Comparison of ENCODE assay signal across 20 cellular contexts in the genomic region with DNA sequence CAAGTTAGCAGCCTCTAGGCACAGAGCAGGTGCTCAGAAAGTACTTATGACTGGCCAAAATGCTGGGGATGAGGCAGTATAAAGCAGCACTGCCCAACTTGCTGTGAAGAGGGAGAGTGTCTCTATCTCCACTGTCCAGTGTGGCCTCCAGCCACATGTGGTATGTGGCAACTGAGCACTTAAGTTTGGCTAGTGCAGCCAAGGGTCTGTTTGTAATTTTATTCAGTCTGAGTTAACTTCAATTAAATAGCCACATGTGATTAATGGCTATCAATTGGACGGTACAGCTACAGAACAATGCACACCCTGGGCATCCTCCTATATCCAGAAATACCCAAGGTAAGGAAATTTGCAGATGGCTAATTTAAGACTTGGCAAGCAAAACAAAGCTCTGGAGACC. TPM values are rescaled to one million over a fixed set of nuclear protein-coding genes. Genes with fewer than 3 reads are reported as not detected.
A peak's percentile ranks its signal among the peaks of the same experiment; 100 is the strongest.
DNase-seq lines count a peak whose midpoint lies in the region; ATAC-seq, FAIRE-seq and TF ChIP-seq lines count a peak whose summit lies in the region.
"Had no signal": no experiment of that assay in that cellular context is flagged by ENCODE, and none has a peak within 500 bp of the region (broad histone marks: within the 10 kb centered on the region; RNA-seq: fewer than 3 reads in every experiment).

No MANE protein-coding gene starts in this region.

- no peak overlapping the region for H3K27ac ChIP-seq in K562 (ENCODE audit: extremely low read depth, low read depth, low read length)
- H3K27ac ChIP-seq in endodermal cell (ENCODE audit: low read depth, low read length) = no peak overlapping the region
- H3K27ac ChIP-seq in brain microvascular endothelial cell = no peak overlapping the region
- H3K27ac ChIP-seq: BLaER1, C4-2B had no signal

- no peak overlapping the region for H3K27ac Mint-ChIP-seq in endodermal cell
- H3K27ac Mint-ChIP-seq in glutamatergic neuron (ENCODE audit: unreplicated experiment) = no peak overlapping the region
- H3K27ac Mint-ChIP-seq: B cell; CD8-positive, alpha-beta T cell had no signal

- no TSS peak for BruUV-seq in K562 (replicated peaks; lab: Mats Ljungman, UMichigan)

- no peak for TF ChIP-seq EP300 in K562 (IDR thresholded peaks at IDR 0.05; ENCODE audit: low read length)

- H3K9me3 ChIP-seq in K562 (replicated peaks; ENCODE audit: control insufficient read depth, insufficient read depth, low read depth, low read length) = no peaks in the 10 kb centered on the region
- no peaks in the 10 kb centered on the region for H3K9me3 ChIP-seq in endodermal cell (ENCODE audit: control insufficient read depth, low read length)
- H3K9me3 ChIP-seq: Caco-2 had no signal

- no peak overlapping the region for H3K4me3 ChIP-seq in K562
- peak overlapping the region; percentile 21 for H3K4me3 ChIP-seq in endodermal cell (ENCODE audit: low read length)
- no peak overlapping the region for H3K4me3 ChIP-seq in brain microvascular endothelial cell (ENCODE audit: low read depth, low read length)
- H3K4me3 ChIP-seq: BLaER1 had no signal

- H3K36me3 ChIP-seq in K562 (ENCODE audit: control insufficient read depth, insufficient read depth, low read length) (peaks cover 8% of the 10 kb centered on the region; the same call in 1 of the 3 replicates), endodermal cell (ENCODE audit: control insufficient read depth, insufficient read depth, low read length) (peaks cover 57% of the 10 kb centered on the region), brain microvascular endothelial cell (replicated peaks) (no peaks in the 10 kb centered on the region)
- H3K36me3 ChIP-seq: BLaER1 had no signal

- TF ChIP-seq RAD21 in K562 (CRISPR knock-in tag; conservative IDR thresholded peaks at IDR 0.05 in 1 of 2, IDR thresholded peaks at IDR 0.05 in 1 of 2) = no peak

- ATAC-seq in K562 (no peak), HG02938 (IDR thresholded peaks at IDR 0.05; ENCODE audit: unreplicated experiment) (no peak)
- ATAC-seq: CD8-positive, alpha-beta T cell had no signal

- no peak for TF ChIP-seq CTCF in K562 (IDR thresholded peaks at IDR 0.05 in 2 of 3, conservative IDR thresholded peaks at IDR 0.05 in 1 of 3; ENCODE audit: insufficient read depth in 2 of 3, low read depth in 1 of 3, low read length in 3 of 3)
- TF ChIP-seq CTCF in endodermal cell (conservative IDR thresholded peaks at IDR 0.05) = no peak
- TF ChIP-seq CTCF in glutamatergic neuron (IDR thresholded peaks at IDR 0.05; ENCODE audit: partially characterized antibody, unreplicated experiment) = no peak
- no peak for TF ChIP-seq CTCF in brain microvascular endothelial cell (IDR thresholded peaks at IDR 0.05; ENCODE audit: low read depth, low read length, missing control alignments)

- no peaks in the 10 kb centered on the region for H3K9me1 ChIP-seq in K562 (ENCODE audit: control insufficient read depth, insufficient read depth, low read length)

- no peak for TF ChIP-seq POLR2A in K562 (conservative IDR thresholded peaks at IDR 0.05)

- H3K27me3 Mint-ChIP-seq in endodermal cell (ENCODE audit: insufficient read depth) (no peaks in the 10 kb centered on the region), glutamatergic neuron (ENCODE audit: unreplicated experiment) (peaks cover 13% of the 10 kb centered on the region)
- H3K27me3 Mint-ChIP-seq: CD4-positive, CD25-positive, alpha-beta regulatory T cell had no signal

- peaks cover 40% of the 10 kb centered on the region for H3K36me3 Mint-ChIP-seq in endodermal cell (ENCODE audit: low read depth)
- H3K36me3 Mint-ChIP-seq in glutamatergic neuron (ENCODE audit: unreplicated experiment) = peaks cover 14% of the 10 kb centered on the region
- H3K36me3 Mint-ChIP-seq: CD8-positive, alpha-beta T cell had no signal

- CTCF ChIA-PET in K562 (lab: Yijun Ruan, JAX; ENCODE audit: low intra/inter-chr PET ratio) = no interaction called here

- H3K27me3 ChIP-seq in K562 (ENCODE audit: control insufficient read depth in 2 of 2, insufficient read depth in 2 of 2, low read length in 2 of 2) (no peaks in the 10 kb centered on the region), endodermal cell (ENCODE audit: control insufficient read depth, insufficient read depth, low read length, poor library complexity, severe bottlenecking) (no peaks in the 10 kb centered on the region), brain microvascular endothelial cell (replicated peaks) (no peaks in the 10 kb centered on the region)
- H3K27me3 ChIP-seq: BLaER1 had no signal

- H4K20me1 ChIP-seq in K562 (replicated peaks; ENCODE audit: control insufficient read depth, insufficient read depth, low read length) = no peaks in the 10 kb centered on the region
- H4K20me1 ChIP-seq: BLaER1 had no signal

- peaks cover 84% of the 10 kb centered on the region for H3K79me2 ChIP-seq in K562 (ENCODE audit: control insufficient read depth, insufficient read depth, low read length)

- H3K4me1 ChIP-seq in K562 (replicated peaks in 1 of 2; ENCODE audit: control insufficient read depth in 2 of 2, insufficient read depth in 2 of 2, low read length in 2 of 2) = peaks cover 0 to 4% of the 10 kb centered on the region in 2 experiments; a peak in 2 of 5 replicates
- H3K4me1 ChIP-seq in endodermal cell (ENCODE audit: control insufficient read depth, insufficient read depth, low read length) = peaks cover 19% of the 10 kb centered on the region
- H3K4me1 ChIP-seq: BLaER1, Caco-2 had no signal

- no peak overlapping the region for H3K4me2 ChIP-seq in K562 (ENCODE audit: insufficient read depth, low read length)
- H3K4me2 ChIP-seq: BLaER1 had no signal

- peaks cover 3% of the 10 kb centered on the region for H3K9me3 Mint-ChIP-seq in endodermal cell
- peaks cover 10% of the 10 kb centered on the region for H3K9me3 Mint-ChIP-seq in glutamatergic neuron (ENCODE audit: unreplicated experiment)
- H3K9me3 Mint-ChIP-seq: CD8-positive, alpha-beta T cell had no signal

- H3K4me1 Mint-ChIP-seq in endodermal cell (peaks cover 67% of the 10 kb centered on the region), glutamatergic neuron (ENCODE audit: low read depth, unreplicated experiment) (peaks cover 21% of the 10 kb centered on the region)
- H3K4me1 Mint-ChIP-seq: B cell; CD4-positive, CD25-positive, alpha-beta regulatory T cell had no signal

- H3K9ac ChIP-seq in K562 (ENCODE audit: insufficient read depth in 1 of 2, low read depth in 2 of 2, low read length in 2 of 2) (no peak overlapping the region), endodermal cell (ENCODE audit: extremely low read depth, low read length, poor library complexity, severe bottlenecking) (no peak overlapping the region)
- H3K9ac ChIP-seq: BLaER1 had no signal

- no peak overlapping the region for H2AFZ ChIP-seq in K562 (ENCODE audit: low read depth, low read length)

- peak; percentile 37 for FAIRE-seq in K562 (lab: Jason Lieb, UNC)
- FAIRE-seq: G401.6, GM12892 had no signal

- intact Hi-C loops in K562 (cut with micrococcal nuclease) = no loop called here

- H3K4me3 Mint-ChIP-seq in endodermal cell (no peak overlapping the region), glutamatergic neuron (ENCODE audit: unreplicated experiment) (peak overlapping the region; percentile 3)
- H3K4me3 Mint-ChIP-seq: B cell; CD4-positive, CD25-positive, alpha-beta regulatory T cell; CD8-positive, alpha-beta T cell had no signal

- WGBS in K562 (ENCODE audit: insufficient coverage, low coverage, missing lambda C conversion rate) = 67% methylated on average over 1 of the region's 1 CpG
- WGBS in endodermal cell (ENCODE audit: insufficient coverage in 1 of 2, insufficient read length in 1 of 2), 2 experiments = 85% methylated on average over 1 of the region's 1 CpG; no CpG with 5 or more reads in 1 of the 2 experiments

- DNase-seq in K562 (ENCODE audit: extremely low read depth in 1 of 4, low spot score in 3 of 4) = no peak
- DNase-seq in endodermal cell = peak; percentile 34
- DNase-seq in glutamatergic neuron = no peak
- no peak for DNase-seq in brain microvascular endothelial cell
- DNase-seq in activated CD4-positive, alpha-beta T cell treated with anti-CD3 and anti-CD28 coated beads for 4 hours = no peak
- DNase-seq: Caco-2; CD4-positive, CD25-positive, alpha-beta regulatory T cell; CD8-positive, alpha-beta T cell; DMS153; DND-41; GOT3; H7; HCEC 1CT had no signal

- in situ Hi-C loops in K562 (cut with MboI) (no loop called here), brain microvascular endothelial cell (cut with HindIII; ENCODE audit: low pct_ligation_motif_present, low sequenced_read_pairs) (no loop called here)

- POLR2A ChIA-PET in K562 (lab: Yijun Ruan, JAX) = interaction anchor here (0.6 to 1.7 kb wide), 5 partner anchors 13 to 837 kb away, joined by 3 to 7 read pairs (median 4); no protein-coding TSS in a partner anchor

TF ChIP-seq in K562, 482 proteins besides CTCF, POLR2A, EP300 and RAD21:
- TF ChIP-seq, protein P1, sequence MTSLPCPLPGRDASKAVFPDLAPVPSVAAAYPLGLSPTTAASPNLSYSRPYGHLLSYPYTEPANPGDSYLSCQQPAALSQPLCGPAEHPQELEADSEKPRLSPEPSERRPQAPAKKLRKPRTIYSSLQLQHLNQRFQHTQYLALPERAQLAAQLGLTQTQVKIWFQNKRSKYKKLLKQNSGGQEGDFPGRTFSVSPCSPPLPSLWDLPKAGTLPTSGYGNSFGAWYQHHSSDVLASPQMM (CRISPR knock-in tag; IDR thresholded peaks at IDR 0.05) = no peak
- peak; percentile 16; the same call in 1 of the 2 replicates for TF ChIP-seq MAFF (IDR thresholded peaks at IDR 0.05; ENCODE audit: low read length)
- peak; percentile 27; the same call in 1 of the 2 replicates for TF ChIP-seq C11orf30 (IDR thresholded peaks at IDR 0.05; ENCODE audit: low read depth)

RNA-seq across cellular contexts. Expression of a gene that starts 26.9 kb away (rescaled TPM):
- total RNA-seq in K562 (2011; cell fraction: chromatin; rRNA removed; ENCODE audit: low replicate concordance) = 55.8 and 56.6 TPM in 2 replicates
- 56.9 and 60.5 TPM in 2 replicates for total RNA-seq in K562 (2011; cell fraction: nucleolus; rRNA removed)
- total RNA-seq in K562 (2011; cell fraction: nucleoplasm; rRNA removed) = 36.5 and 49.8 TPM in 2 replicates
- 15.3 and 18.2 TPM in 2 replicates for total RNA-seq in K562 (2014; rRNA removed)
- total RNA-seq in K562 (2014; rRNA removed; fragmentation: Illumina TruSeq; extraction: Trizol) = 11.4 and 17.3 TPM in 2 replicates
- 15.4 and 17.9 TPM in 2 replicates for total RNA-seq in K562 (2015; rRNA removed; fragmentation: Illumina TruSeq; extraction: Trizol)
- 33.6 and 33.8 TPM in 2 replicates for total RNA-seq in K562 (2021)
- polyA plus RNA-seq in K562 (2011; rRNA removed) = 7.7 and 8.1 TPM in 2 replicates
- polyA plus RNA-seq in K562 (2011; cell fraction: cytosol; rRNA removed) = 7.9 and 16.6 TPM in 2 replicates
- polyA plus RNA-seq in K562 (2011; cell fraction: nucleus; rRNA removed) = 11.8 and 20.5 TPM in 2 replicates
- polyA plus RNA-seq in K562 (2012) = 16.8 and 25.3 TPM in 2 replicates
- polyA plus RNA-seq in K562 (2014; fragmentation: Illumina TruSeq; extraction: Trizol) = 14.2 and 18.3 TPM in 2 replicates
- 1 to 10 TPM; 5.6 to 6.0 TPM for polyA plus RNA-seq in K562 (2014; fragmentation: Nextera tagmentation; extraction: Ambion mirVana)
- polyA plus RNA-seq in K562 (2014; rRNA removed) = 12.5 and 17.2 TPM in 2 replicates
- 11.9 and 15.1 TPM in 2 replicates for polyA minus RNA-seq in K562 (2011; rRNA and poly(A)+ RNA removed)
- polyA minus RNA-seq in K562 (2011; cell fraction: cytosol; rRNA and poly(A)+ RNA removed) = 16.4 and 18.1 TPM in 2 replicates
- polyA minus RNA-seq in K562 (2011; cell fraction: nucleus; rRNA and poly(A)+ RNA removed) = 12.5 and 14.1 TPM in 2 replicates
- 100 to 1,000 TPM; 104 to 160 TPM for total RNA-seq in endodermal cell
- 39.8 TPM for polyA plus RNA-seq in endodermal cell (2013, experiment 1 of 2)
- 40.9 TPM for polyA plus RNA-seq in endodermal cell (2013, experiment 2 of 2)
- total RNA-seq in glutamatergic neuron (ENCODE audit: unreplicated experiment) = 51.1 TPM
- total RNA-seq: A172 had no signal
- polyA plus RNA-seq: CD4-positive, CD25-positive, alpha-beta regulatory T cell had no signal
